10 cellular contexts compared by ENCODE assay signal in genomic region chr13:27791146-27791900, GRCh38. TPM values are rescaled to one million over a fixed set of nuclear protein-coding genes. Genes with fewer than 3 reads are reported as not detected.
DNase-seq lines count a peak whose midpoint lies in the region; FAIRE-seq and TF ChIP-seq lines count a peak whose summit lies in the region.
"Had no signal": no experiment of that assay in that cellular context is flagged by ENCODE, and none has a peak within 500 bp of the region (broad histone marks: within the 10 kb centered on the region; RNA-seq: fewer than 3 reads in every experiment).

No MANE protein-coding gene starts in this region.

- H3K27ac Mint-ChIP-seq in activated naive CD4-positive, alpha-beta T cell treated with anti-CD3 and anti-CD28 coated beads, Interleukin-2, amount 10 ng/mL, durations not matched to agents 7 days and 5 days = no peak overlapping the region

- no peak for DNase-seq in activated naive CD4-positive, alpha-beta T cell treated with anti-CD3 and anti-CD28 coated beads, Interleukin-2, amount 10 ng/mL, durations not matched to agents 7 days and 5 days
- DNase-seq in activated naive CD4-positive, alpha-beta T cell treated with Interleukin-2 at 50 U/mL for 16 hours = no peak
- no peak for DNase-seq in keratinocyte (ENCODE audit: low read depth, low spot score)
- no peak for DNase-seq in tibial artery
- DNase-seq in stimulated activated CD4-positive, alpha-beta T cell treated with anti-CD3 and anti-CD28 coated beads, Interleukin-4, amount 100 ng/mL, for 1 hour = no peak
- no peak for DNase-seq in kidney tubule cell (ENCODE audit: low spot score)
- DNase-seq in activated CD8-positive, alpha-beta memory T cell treated with anti-CD3 and anti-CD28 coated beads, Interleukin-2, amount 50 U/mL, for 4 hours = no peak
- DNase-seq: NCI-H2029 treated with DMSO at 0.1 percent for 48 hours had no signal

- H3K27ac ChIP-seq in keratinocyte (ENCODE audit: control insufficient read depth, insufficient read depth, low read length) = no peak overlapping the region
- H3K27ac ChIP-seq in tibial artery = no peak overlapping the region

- peaks cover 12% of the 10 kb centered on the region for H3K36me3 Mint-ChIP-seq in activated naive CD4-positive, alpha-beta T cell treated with anti-CD3 and anti-CD28 coated beads, Interleukin-2, amount 10 ng/mL, durations not matched to agents 7 days and 5 days

- no peaks in the 10 kb centered on the region for H3K9me1 ChIP-seq in keratinocyte (ENCODE audit: control insufficient read depth, extremely low read depth, insufficient read depth, low read length)

- peak overlapping the region; percentile 68 for H3K4me2 ChIP-seq in keratinocyte (ENCODE audit: control insufficient read depth, extremely low read depth, insufficient read depth, low read depth, low read length)

- intact Hi-C loops in tibial artery (cut with DNase I; ENCODE audit: low total_unique reads) = no loop called here

- no peak for TF ChIP-seq CTCF in WI38 (IDR thresholded peaks at IDR 0.05; ENCODE audit: low read depth, low read length)
- no peak for TF ChIP-seq CTCF in keratinocyte (optimal IDR thresholded peaks at IDR 0.05 in 1 of 3, IDR thresholded peaks at IDR 0.05 in 1 of 3, conservative IDR thresholded peaks at IDR 0.05 in 1 of 3; ENCODE audit: extremely low read depth in 1 of 3, insufficient read depth in 2 of 3, low read length in 3 of 3)
- TF ChIP-seq CTCF in tibial artery (IDR thresholded peaks at IDR 0.05) = no peak

- no peaks in the 10 kb centered on the region for H3K4me1 ChIP-seq in keratinocyte (ENCODE audit: control insufficient read depth, extremely low read depth, insufficient read depth, low read length)
- H3K4me1 ChIP-seq in tibial artery = peaks cover 0 to 47% (median 38%) of the 10 kb centered on the region in 4 donors

- H3K79me2 ChIP-seq in keratinocyte (ENCODE audit: control insufficient read depth, insufficient read depth, low read length) = no peaks in the 10 kb centered on the region

- no peak for FAIRE-seq in keratinocyte (lab: Jason Lieb, UNC)
- FAIRE-seq: G401.6 had no signal

- no peak overlapping the region for H3K9ac ChIP-seq in keratinocyte (ENCODE audit: control insufficient read depth, extremely low read depth, insufficient read depth, low read length)

- H3K4me3 Mint-ChIP-seq in activated naive CD4-positive, alpha-beta T cell treated with anti-CD3 and anti-CD28 coated beads, Interleukin-2, amount 10 ng/mL, durations not matched to agents 7 days and 5 days = peak overlapping the region; percentile 71

- H3K36me3 ChIP-seq in keratinocyte (ENCODE audit: control insufficient read depth in 2 of 2, extremely low read depth in 1 of 2, insufficient read depth in 2 of 2, low read length in 2 of 2) (no peaks in the 10 kb centered on the region), tibial artery (no peaks in the 10 kb centered on the region)

- CTCF ChIA-PET in activated naive CD4-positive, alpha-beta T cell treated with anti-CD3 and anti-CD28 coated beads, Interleukin-2, amount 10 ng/mL, durations not matched to agents 7 days and 5 days (lab: Charles Lee) = no interaction called here

- peaks cover 35% of the 10 kb centered on the region for H3K4me1 Mint-ChIP-seq in activated naive CD4-positive, alpha-beta T cell treated with anti-CD3 and anti-CD28 coated beads, Interleukin-2, amount 10 ng/mL, durations not matched to agents 7 days and 5 days

- peak overlapping the region; percentile 47 for H3K4me3 ChIP-seq in WI38 (ENCODE audit: low read depth, low read length)
- peak overlapping the region in 2 of 3 experiments; percentile 22 to 30 for H3K4me3 ChIP-seq in keratinocyte (ENCODE audit: control insufficient read depth in 2 of 3, extremely low read depth in 1 of 3, insufficient read depth in 2 of 3, low read depth in 1 of 3, low read length in 3 of 3)
- peak overlapping the region; percentile 28 to 46 for H3K4me3 ChIP-seq in tibial artery

- H3K9me3 ChIP-seq in keratinocyte (ENCODE audit: control insufficient read depth, low read depth, low read length) (no peaks in the 10 kb centered on the region), tibial artery (no peaks in the 10 kb centered on the region)

- H3K27me3 ChIP-seq in keratinocyte (ENCODE audit: control insufficient read depth, extremely low read depth, insufficient read depth, low read length) (peaks cover 94% of the 10 kb centered on the region), tibial artery (peaks cover 7 to 91% of the 10 kb centered on the region in 2 donors)

- peaks cover 98% of the 10 kb centered on the region for H3K27me3 Mint-ChIP-seq in activated naive CD4-positive, alpha-beta T cell treated with anti-CD3 and anti-CD28 coated beads, Interleukin-2, amount 10 ng/mL, durations not matched to agents 7 days and 5 days

- dilution Hi-C loops in keratinocyte (cut with MboI; ENCODE audit: extremely low pct_ligation_motif_present, low sequenced_read_pairs) = no loop called here

- H2AFZ ChIP-seq in keratinocyte (ENCODE audit: control insufficient read depth, low read length) = no peak overlapping the region

- H3K9me3 Mint-ChIP-seq in activated naive CD4-positive, alpha-beta T cell treated with anti-CD3 and anti-CD28 coated beads, Interleukin-2, amount 10 ng/mL, durations not matched to agents 7 days and 5 days = no peaks in the 10 kb centered on the region

- H4K20me1 ChIP-seq in keratinocyte (ENCODE audit: control insufficient read depth, extremely low read depth, insufficient read depth, low read length) = peaks cover 5% of the 10 kb centered on the region

RNA-seq across cellular contexts. Expression of gene GSX1, which starts 1.0 kb away (rescaled TPM):
- not detected in 3 replicates for polyA plus RNA-seq in keratinocyte
- polyA plus RNA-seq in keratinocyte (2011; ENCODE audit: low read depth) = not detected
- not detected in 2 replicates for polyA plus RNA-seq in keratinocyte (2011; cell fraction: cytosol; rRNA removed)
- polyA plus RNA-seq in keratinocyte (2011; cell fraction: nucleus; rRNA removed) = not detected in 2 replicates
- not detected in 2 replicates for polyA plus RNA-seq in keratinocyte (2012; ENCODE audit: low replicate concordance)
- polyA minus RNA-seq in keratinocyte = not detected in 3 replicates
- not detected for polyA minus RNA-seq in keratinocyte (2011; cell fraction: cytosol; rRNA and poly(A)+ RNA removed)
- not detected in 2 replicates for polyA minus RNA-seq in keratinocyte (2011; cell fraction: nucleus; rRNA and poly(A)+ RNA removed)
